1 cellular context compared by ENCODE assay signal in the genomic region with DNA sequence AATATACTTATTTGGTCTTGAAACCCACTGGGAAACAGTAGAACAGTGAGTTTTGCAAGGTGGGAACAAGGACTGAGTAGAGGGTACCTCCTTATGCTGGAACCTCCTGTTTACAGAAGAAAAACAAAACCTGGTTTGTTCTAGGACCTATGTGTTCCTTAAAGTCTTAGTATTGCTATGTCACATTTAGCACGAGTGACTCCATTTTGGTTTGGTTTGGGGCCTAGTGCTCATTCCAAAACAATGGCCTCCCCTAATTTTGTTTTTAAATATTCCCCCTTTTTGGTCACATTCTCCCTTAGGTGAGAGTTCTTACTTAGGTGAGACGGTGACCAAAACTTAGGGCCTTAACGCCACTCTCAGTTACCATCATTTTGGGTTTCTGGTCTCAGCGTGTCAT.
TF ChIP-seq lines count a peak whose summit lies in the region.

No MANE protein-coding gene starts in this region.

TF ChIP-seq in K562, 482 proteins besides CTCF, POLR2A, EP300 and RAD21 (continued from another document and continues in another):
- TF ChIP-seq ATF3 (IDR thresholded peaks at IDR 0.05) (no peak), ATF3 (CRISPR knock-in tag; conservative IDR thresholded peaks at IDR 0.05) (no peak), TGIF2 (CRISPR knock-in tag; IDR thresholded peaks at IDR 0.05) (no peak), ELF2 (CRISPR knock-in tag; IDR thresholded peaks at IDR 0.05) (no peak), XRCC5 (IDR thresholded peaks at IDR 0.05; ENCODE audit: low read depth, low read length) (no peak), HOMEZ (CRISPR knock-in tag; IDR thresholded peaks at IDR 0.05) (no peak), CBX8 (IDR thresholded peaks at IDR 0.05; ENCODE audit: borderline replicate concordance, extremely low read depth, low read depth, low read length, poor library complexity, severe bottlenecking) (no peak), ZNF174 (CRISPR knock-in tag; IDR thresholded peaks at IDR 0.05) (no peak), NUFIP1 (IDR thresholded peaks at IDR 0.05; ENCODE audit: partially characterized antibody) (peak; percentile 25), ZNF263 (CRISPR knock-in tag; IDR thresholded peaks at IDR 0.05; ENCODE audit: borderline replicate concordance) (no peak), POLR2AphosphoS5 (IDR thresholded peaks at IDR 0.05; ENCODE audit: control insufficient read depth, insufficient read depth, low read depth, low read length) (no peak), TCF7 (IDR thresholded peaks at IDR 0.05; ENCODE audit: borderline replicate concordance) (no peak), ATF7 (IDR thresholded peaks at IDR 0.05) (no peak), C11orf30 (IDR thresholded peaks at IDR 0.05; ENCODE audit: low read depth) (no peak), BACH1 (tag; IDR thresholded peaks at IDR 0.05) (no peak; the same call in 1 of the 2 replicates), ZNF408 (CRISPR knock-in tag; IDR thresholded peaks at IDR 0.05; ENCODE audit: low read depth) (no peak), CXXC5 (CRISPR knock-in tag; IDR thresholded peaks at IDR 0.05) (peak; percentile 78), GABPB2 (CRISPR knock-in tag; conservative IDR thresholded peaks at IDR 0.05) (no peak), HDAC2 (IDR thresholded peaks at IDR 0.05) (no peak), MXI1 (IDR thresholded peaks at IDR 0.05; ENCODE audit: low read depth, low read length) (no peak), TEAD2 (tag; IDR thresholded peaks at IDR 0.05) (peak; percentile 87), PML (IDR thresholded peaks at IDR 0.05; ENCODE audit: low read length) (no peak), FOXP1 (CRISPR knock-in tag; IDR thresholded peaks at IDR 0.05) (no peak), SUPT5H (IDR thresholded peaks at IDR 0.05) (no peak), PHB2 (IDR thresholded peaks at IDR 0.05; ENCODE audit: low read depth) (no peak), THAP12 (CRISPR knock-in tag; IDR thresholded peaks at IDR 0.05) (no peak), KLF1 (tag; IDR thresholded peaks at IDR 0.05) (no peak; the same call in 1 of the 2 replicates), SP2 (IDR thresholded peaks at IDR 0.05; ENCODE audit: extremely low read depth, low read depth, low read length, poor library complexity, severe bottlenecking) (no peak), FOS (IDR thresholded peaks at IDR 0.05; ENCODE audit: extremely low read depth, insufficient read length) (no peak), ZNF41 (CRISPR knock-in tag; conservative IDR thresholded peaks at IDR 0.05) (peak; percentile 89), OTX1 (CRISPR knock-in tag; IDR thresholded peaks at IDR 0.05) (no peak), ZNF133 (CRISPR knock-in tag; IDR thresholded peaks at IDR 0.05) (no peak), HSF4 (CRISPR knock-in tag; IDR thresholded peaks at IDR 0.05; ENCODE audit: borderline replicate concordance) (peak; percentile 54; the same call in 1 of the 2 replicates), HDGF (IDR thresholded peaks at IDR 0.05) (no peak), LARP7 (IDR thresholded peaks at IDR 0.05) (no peak), ETV6 (IDR thresholded peaks at IDR 0.05; ENCODE audit: borderline replicate concordance in 1 of 2, low read depth in 2 of 2, low read length in 1 of 2) (no peak), ETV6 (CRISPR knock-in tag; IDR thresholded peaks at IDR 0.05; ENCODE audit: borderline replicate concordance) (no peak), AFF4 (CRISPR knock-in tag; IDR thresholded peaks at IDR 0.05) (no peak), CSDE1 (IDR thresholded peaks at IDR 0.05) (no peak), KLF6 (CRISPR knock-in tag; IDR thresholded peaks at IDR 0.05; ENCODE audit: borderline replicate concordance) (peak; percentile 92; the same call in 1 of the 2 replicates), ZNF134 (CRISPR knock-in tag; conservative IDR thresholded peaks at IDR 0.05) (peak; percentile 79), FOXM1 (IDR thresholded peaks at IDR 0.05; ENCODE audit: low read depth) (no peak), FOXM1 (CRISPR knock-in tag; IDR thresholded peaks at IDR 0.05; ENCODE audit: low read depth) (no peak), U2AF2 (optimal IDR thresholded peaks at IDR 0.05; ENCODE audit: low read depth, low read length) (no peak), ETS2 (tag; IDR thresholded peaks at IDR 0.05; ENCODE audit: borderline replicate concordance, poor library complexity, severe bottlenecking) (no peak), MYNN (IDR thresholded peaks at IDR 0.05) (no peak), MYNN (CRISPR knock-in tag; IDR thresholded peaks at IDR 0.05) (no peak), YY1 (IDR thresholded peaks at IDR 0.05; ENCODE audit: borderline replicate concordance in 1 of 3, control insufficient read depth in 1 of 3, extremely low read depth in 1 of 3, insufficient read depth in 3 of 3, insufficient read length in 1 of 3, insufficient replicate concordance in 2 of 3, low read depth in 1 of 3, low read length in 2 of 3) (no peak), ZNF384 (IDR thresholded peaks at IDR 0.05; ENCODE audit: low read depth, low read length) (no peak)
- TF ChIP-seq, protein P1, sequence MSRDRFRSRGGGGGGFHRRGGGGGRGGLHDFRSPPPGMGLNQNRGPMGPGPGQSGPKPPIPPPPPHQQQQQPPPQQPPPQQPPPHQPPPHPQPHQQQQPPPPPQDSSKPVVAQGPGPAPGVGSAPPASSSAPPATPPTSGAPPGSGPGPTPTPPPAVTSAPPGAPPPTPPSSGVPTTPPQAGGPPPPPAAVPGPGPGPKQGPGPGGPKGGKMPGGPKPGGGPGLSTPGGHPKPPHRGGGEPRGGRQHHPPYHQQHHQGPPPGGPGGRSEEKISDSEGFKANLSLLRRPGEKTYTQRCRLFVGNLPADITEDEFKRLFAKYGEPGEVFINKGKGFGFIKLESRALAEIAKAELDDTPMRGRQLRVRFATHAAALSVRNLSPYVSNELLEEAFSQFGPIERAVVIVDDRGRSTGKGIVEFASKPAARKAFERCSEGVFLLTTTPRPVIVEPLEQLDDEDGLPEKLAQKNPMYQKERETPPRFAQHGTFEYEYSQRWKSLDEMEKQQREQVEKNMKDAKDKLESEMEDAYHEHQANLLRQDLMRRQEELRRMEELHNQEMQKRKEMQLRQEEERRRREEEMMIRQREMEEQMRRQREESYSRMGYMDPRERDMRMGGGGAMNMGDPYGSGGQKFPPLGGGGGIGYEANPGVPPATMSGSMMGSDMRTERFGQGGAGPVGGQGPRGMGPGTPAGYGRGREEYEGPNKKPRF (IDR thresholded peaks at IDR 0.05; ENCODE audit: low read depth, low read length), result no peak
- TF ChIP-seq, protein P2, sequence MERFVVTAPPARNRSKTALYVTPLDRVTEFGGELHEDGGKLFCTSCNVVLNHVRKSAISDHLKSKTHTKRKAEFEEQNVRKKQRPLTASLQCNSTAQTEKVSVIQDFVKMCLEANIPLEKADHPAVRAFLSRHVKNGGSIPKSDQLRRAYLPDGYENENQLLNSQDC (CRISPR knock-in tag; IDR thresholded peaks at IDR 0.05), result no peak
- TF ChIP-seq, protein P3, sequence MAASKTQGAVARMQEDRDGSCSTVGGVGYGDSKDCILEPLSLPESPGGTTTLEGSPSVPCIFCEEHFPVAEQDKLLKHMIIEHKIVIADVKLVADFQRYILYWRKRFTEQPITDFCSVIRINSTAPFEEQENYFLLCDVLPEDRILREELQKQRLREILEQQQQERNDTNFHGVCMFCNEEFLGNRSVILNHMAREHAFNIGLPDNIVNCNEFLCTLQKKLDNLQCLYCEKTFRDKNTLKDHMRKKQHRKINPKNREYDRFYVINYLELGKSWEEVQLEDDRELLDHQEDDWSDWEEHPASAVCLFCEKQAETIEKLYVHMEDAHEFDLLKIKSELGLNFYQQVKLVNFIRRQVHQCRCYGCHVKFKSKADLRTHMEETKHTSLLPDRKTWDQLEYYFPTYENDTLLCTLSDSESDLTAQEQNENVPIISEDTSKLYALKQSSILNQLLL (CRISPR knock-in tag; IDR thresholded peaks at IDR 0.05; ENCODE audit: borderline replicate concordance), result no peak
- TF ChIP-seq, protein P4, sequence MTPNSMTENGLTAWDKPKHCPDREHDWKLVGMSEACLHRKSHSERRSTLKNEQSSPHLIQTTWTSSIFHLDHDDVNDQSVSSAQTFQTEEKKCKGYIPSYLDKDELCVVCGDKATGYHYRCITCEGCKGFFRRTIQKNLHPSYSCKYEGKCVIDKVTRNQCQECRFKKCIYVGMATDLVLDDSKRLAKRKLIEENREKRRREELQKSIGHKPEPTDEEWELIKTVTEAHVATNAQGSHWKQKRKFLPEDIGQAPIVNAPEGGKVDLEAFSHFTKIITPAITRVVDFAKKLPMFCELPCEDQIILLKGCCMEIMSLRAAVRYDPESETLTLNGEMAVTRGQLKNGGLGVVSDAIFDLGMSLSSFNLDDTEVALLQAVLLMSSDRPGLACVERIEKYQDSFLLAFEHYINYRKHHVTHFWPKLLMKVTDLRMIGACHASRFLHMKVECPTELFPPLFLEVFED (CRISPR knock-in tag; conservative IDR thresholded peaks at IDR 0.05), result no peak
